Comparison of ENCODE assay signal across 9 cellular contexts in genomic region chr7:30321992-30322637, GRCh38. TPM values are rescaled to one million over a fixed set of nuclear protein-coding genes. Genes with fewer than 3 reads are reported as not detected.
A peak's percentile ranks its signal among the peaks of the same experiment; 100 is the strongest.
DNase-seq lines count a peak whose midpoint lies in the region; ATAC-seq and TF ChIP-seq lines count a peak whose summit lies in the region.
"Had no signal": no experiment of that assay in that cellular context is flagged by ENCODE, and none has a peak within 500 bp of the region (broad histone marks: within the 10 kb centered on the region; RNA-seq: fewer than 3 reads in every experiment).

No MANE protein-coding gene starts in this region.

- no peak for TF ChIP-seq CTCF in sigmoid colon (IDR thresholded peaks at IDR 0.05)

- DNase-seq in NOMO-1 treated with dmso at 0.1 percent for 144 hours (lab: John Stamatoyannopoulos, UW; ENCODE audit: unreplicated experiment) (peak; percentile 53), sigmoid colon (no peak), DMS53 (lab: John Stamatoyannopoulos, UW) (no peak), hepatic stellate cell (ENCODE audit: low spot score) (no peak)

- H2AFZ ChIP-seq in ACC112 (ENCODE audit: low read length, unreplicated experiment): peak overlapping the region; percentile 90

- peak overlapping the region; percentile 61 for H3K27ac ChIP-seq in ACC112 (ENCODE audit: low read depth, low read length)
- H3K27ac ChIP-seq in sigmoid colon: peak overlapping the region; percentile 36 to 66 (median 52)

- H3K4me3 ChIP-seq in ACC112 (ENCODE audit: low read depth, low read length): peak overlapping the region; percentile 81
- peak overlapping the region; percentile 54 for H3K4me3 ChIP-seq in endocrine pancreas (ENCODE audit: control insufficient read depth, insufficient read depth, low read length)
- H3K4me3 ChIP-seq in sigmoid colon: peak overlapping the region in 3 of 4 donors; percentile 0 to 19 (median 8)

- H3K9me3 ChIP-seq in endocrine pancreas (ENCODE audit: control insufficient read depth, low read length): no peaks in the 10 kb centered on the region
- H3K9me3 ChIP-seq in sigmoid colon: no peaks in the 10 kb centered on the region

- no peaks in the 10 kb centered on the region for H3K27me3 ChIP-seq in ACC112 (ENCODE audit: insufficient read depth, low read length)
- H3K27me3 ChIP-seq in endocrine pancreas (ENCODE audit: control insufficient read depth, insufficient read depth, low read length): no peaks in the 10 kb centered on the region
- H3K27me3 ChIP-seq in sigmoid colon: no peaks in the 10 kb centered on the region

- no peak overlapping the region for H3K9ac ChIP-seq in endocrine pancreas (ENCODE audit: control insufficient read depth, insufficient read depth, low read length)

- no peak for TF ChIP-seq EP300 in sigmoid colon (IDR thresholded peaks at IDR 0.05)

- peaks cover 45% of the 10 kb centered on the region for H3K79me2 ChIP-seq in ACC112 (ENCODE audit: control insufficient read depth, insufficient read depth, low read length, unreplicated experiment)

- no peaks in the 10 kb centered on the region for H3K36me3 ChIP-seq in ACC112 (ENCODE audit: insufficient read depth, low read length)
- H3K36me3 ChIP-seq in endocrine pancreas (ENCODE audit: control insufficient read depth, insufficient read depth, low read length): no peaks in the 10 kb centered on the region
- no peaks in the 10 kb centered on the region for H3K36me3 ChIP-seq in sigmoid colon

- intact Hi-C loops in sigmoid colon (cut with DNase I): no loop called here

- H3K4me1 ChIP-seq in ACC112 (ENCODE audit: control insufficient read depth, insufficient read depth, low read length, unreplicated experiment) (peaks cover 29% of the 10 kb centered on the region), endocrine pancreas (ENCODE audit: control insufficient read depth, insufficient read depth, low read length) (peaks cover 8% of the 10 kb centered on the region), sigmoid colon (peaks cover 0 to 52% (median 24%) of the 10 kb centered on the region in 4 donors)

- no peak for TF ChIP-seq POLR2A in sigmoid colon (IDR thresholded peaks at IDR 0.05)

- WGBS in sigmoid colon, 2 donors: 31 to 44% methylated on average over 6 of the region's 6 CpGs

- ATAC-seq in GM18511 (IDR thresholded peaks at IDR 0.05; ENCODE audit: unreplicated experiment) (peak; percentile 80), HG02870 (IDR thresholded peaks at IDR 0.05; ENCODE audit: unreplicated experiment) (peak; percentile 73)
- ATAC-seq: HCT116 had no signal

RNA-seq across cellular contexts. Expression of gene ZNRF2, which starts 37.7 kb away (rescaled TPM):
- total RNA-seq in sigmoid colon: 10 to 100 TPM; 17.2 to 33.8 (median 23.2) TPM
- 10 to 100 TPM; 14.4 to 27.3 (median 22.2) TPM for polyA plus RNA-seq in sigmoid colon

Comparison
In these comparisons a context has a peak if more than half of its experiments do, and no peak if none do; other contexts are left out.
1. H3K4me3 ChIP-seq: peak in every context shown above with its lines; median percentile 81 in ACC112; 54 in endocrine pancreas; 8 in sigmoid colon.